In genomic region chr2:137048455-137048854, GRCh38 we compare ENCODE assay signal across 1 cellular context.
TF ChIP-seq lines count a peak whose summit lies in the region.

No MANE protein-coding gene starts in this region.

TF ChIP-seq in HepG2, 621 proteins besides CTCF, POLR2A, EP300 and RAD21 (continued from another document and continues in another):
- TF ChIP-seq, protein P1, sequence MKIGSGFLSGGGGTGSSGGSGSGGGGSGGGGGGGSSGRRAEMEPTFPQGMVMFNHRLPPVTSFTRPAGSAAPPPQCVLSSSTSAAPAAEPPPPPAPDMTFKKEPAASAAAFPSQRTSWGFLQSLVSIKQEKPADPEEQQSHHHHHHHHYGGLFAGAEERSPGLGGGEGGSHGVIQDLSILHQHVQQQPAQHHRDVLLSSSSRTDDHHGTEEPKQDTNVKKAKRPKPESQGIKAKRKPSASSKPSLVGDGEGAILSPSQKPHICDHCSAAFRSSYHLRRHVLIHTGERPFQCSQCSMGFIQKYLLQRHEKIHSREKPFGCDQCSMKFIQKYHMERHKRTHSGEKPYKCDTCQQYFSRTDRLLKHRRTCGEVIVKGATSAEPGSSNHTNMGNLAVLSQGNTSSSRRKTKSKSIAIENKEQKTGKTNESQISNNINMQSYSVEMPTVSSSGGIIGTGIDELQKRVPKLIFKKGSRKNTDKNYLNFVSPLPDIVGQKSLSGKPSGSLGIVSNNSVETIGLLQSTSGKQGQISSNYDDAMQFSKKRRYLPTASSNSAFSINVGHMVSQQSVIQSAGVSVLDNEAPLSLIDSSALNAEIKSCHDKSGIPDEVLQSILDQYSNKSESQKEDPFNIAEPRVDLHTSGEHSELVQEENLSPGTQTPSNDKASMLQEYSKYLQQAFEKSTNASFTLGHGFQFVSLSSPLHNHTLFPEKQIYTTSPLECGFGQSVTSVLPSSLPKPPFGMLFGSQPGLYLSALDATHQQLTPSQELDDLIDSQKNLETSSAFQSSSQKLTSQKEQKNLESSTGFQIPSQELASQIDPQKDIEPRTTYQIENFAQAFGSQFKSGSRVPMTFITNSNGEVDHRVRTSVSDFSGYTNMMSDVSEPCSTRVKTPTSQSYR (CRISPR knock-in tag; IDR thresholded peaks at IDR 0.05; ENCODE audit: borderline replicate concordance) = no peak
- TF ChIP-seq NR2F1 (CRISPR knock-in tag; IDR thresholded peaks at IDR 0.05) = peak in 1 of 2 experiments; percentile 92; a peak in 2 of 4 replicates
- TF ChIP-seq RNF2 (conservative IDR thresholded peaks at IDR 0.05; ENCODE audit: low read depth) = no peak
- TF ChIP-seq, protein P2, sequence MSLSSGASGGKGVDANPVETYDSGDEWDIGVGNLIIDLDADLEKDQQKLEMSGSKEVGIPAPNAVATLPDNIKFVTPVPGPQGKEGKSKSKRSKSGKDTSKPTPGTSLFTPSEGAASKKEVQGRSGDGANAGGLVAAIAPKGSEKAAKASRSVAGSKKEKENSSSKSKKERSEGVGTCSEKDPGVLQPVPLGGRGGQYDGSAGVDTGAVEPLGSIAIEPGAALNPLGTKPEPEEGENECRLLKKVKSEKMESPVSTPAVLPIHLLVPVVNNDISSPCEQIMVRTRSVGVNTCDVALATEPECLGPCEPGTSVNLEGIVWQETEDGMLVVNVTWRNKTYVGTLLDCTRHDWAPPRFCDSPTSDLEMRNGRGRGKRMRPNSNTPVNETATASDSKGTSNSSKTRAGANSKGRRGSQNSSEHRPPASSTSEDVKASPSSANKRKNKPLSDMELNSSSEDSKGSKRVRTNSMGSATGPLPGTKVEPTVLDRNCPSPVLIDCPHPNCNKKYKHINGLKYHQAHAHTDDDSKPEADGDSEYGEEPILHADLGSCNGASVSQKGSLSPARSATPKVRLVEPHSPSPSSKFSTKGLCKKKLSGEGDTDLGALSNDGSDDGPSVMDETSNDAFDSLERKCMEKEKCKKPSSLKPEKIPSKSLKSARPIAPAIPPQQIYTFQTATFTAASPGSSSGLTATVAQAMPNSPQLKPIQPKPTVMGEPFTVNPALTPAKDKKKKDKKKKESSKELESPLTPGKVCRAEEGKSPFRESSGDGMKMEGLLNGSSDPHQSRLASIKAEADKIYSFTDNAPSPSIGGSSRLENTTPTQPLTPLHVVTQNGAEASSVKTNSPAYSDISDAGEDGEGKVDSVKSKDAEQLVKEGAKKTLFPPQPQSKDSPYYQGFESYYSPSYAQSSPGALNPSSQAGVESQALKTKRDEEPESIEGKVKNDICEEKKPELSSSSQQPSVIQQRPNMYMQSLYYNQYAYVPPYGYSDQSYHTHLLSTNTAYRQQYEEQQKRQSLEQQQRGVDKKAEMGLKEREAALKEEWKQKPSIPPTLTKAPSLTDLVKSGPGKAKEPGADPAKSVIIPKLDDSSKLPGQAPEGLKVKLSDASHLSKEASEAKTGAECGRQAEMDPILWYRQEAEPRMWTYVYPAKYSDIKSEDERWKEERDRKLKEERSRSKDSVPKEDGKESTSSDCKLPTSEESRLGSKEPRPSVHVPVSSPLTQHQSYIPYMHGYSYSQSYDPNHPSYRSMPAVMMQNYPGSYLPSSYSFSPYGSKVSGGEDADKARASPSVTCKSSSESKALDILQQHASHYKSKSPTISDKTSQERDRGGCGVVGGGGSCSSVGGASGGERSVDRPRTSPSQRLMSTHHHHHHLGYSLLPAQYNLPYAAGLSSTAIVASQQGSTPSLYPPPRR (CRISPR knock-in tag; IDR thresholded peaks at IDR 0.05; ENCODE audit: borderline replicate concordance) = peak; percentile 48; the same call in 1 of the 2 replicates
- TF ChIP-seq ZNF101 (CRISPR knock-in tag; IDR thresholded peaks at IDR 0.05; ENCODE audit: borderline replicate concordance, low read depth) = no peak
- TF ChIP-seq ZNF670 (CRISPR knock-in tag; IDR thresholded peaks at IDR 0.05; ENCODE audit: borderline replicate concordance) = peak; percentile 58; the same call in 1 of the 2 replicates
- TF ChIP-seq, protein P3, sequence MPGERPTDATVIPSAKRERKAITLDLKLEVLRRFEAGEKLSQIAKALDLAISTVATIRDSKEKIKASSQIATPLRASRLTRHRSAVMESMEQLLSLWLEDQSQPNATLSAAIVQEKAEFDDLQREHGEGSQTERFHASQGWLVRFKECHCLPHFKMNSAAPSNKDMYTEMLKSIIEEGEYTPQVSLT (CRISPR knock-in tag; IDR thresholded peaks at IDR 0.05; ENCODE audit: borderline replicate concordance, low read depth) = no peak
- 0 out of 2 replicates have a peak, but pooled peaks have one; percentile 47 for TF ChIP-seq HDAC1 (CRISPR knock-in tag; IDR thresholded peaks at IDR 0.05)
- TF ChIP-seq CEBPG (CRISPR knock-in tag; IDR thresholded peaks at IDR 0.05) = peak; percentile 72; the same call in 1 of the 2 replicates
- peak; percentile 66; the same call in 1 of the 2 replicates for TF ChIP-seq HMG20A (CRISPR knock-in tag; IDR thresholded peaks at IDR 0.05; ENCODE audit: borderline replicate concordance)
- no peak for TF ChIP-seq ZNF75D (CRISPR knock-in tag; IDR thresholded peaks at IDR 0.05; ENCODE audit: borderline replicate concordance)
- TF ChIP-seq RBM39 (IDR thresholded peaks at IDR 0.05; ENCODE audit: low read depth, low read length, poor library complexity, severe bottlenecking) = no peak
- no peak for TF ChIP-seq ZNF619 (CRISPR knock-in tag; IDR thresholded peaks at IDR 0.05)
- no peak for TF ChIP-seq ZNF605 (CRISPR knock-in tag; IDR thresholded peaks at IDR 0.05)
- TF ChIP-seq RFXAP (CRISPR knock-in tag; IDR thresholded peaks at IDR 0.05; ENCODE audit: borderline replicate concordance) = no peak
- no peak for TF ChIP-seq GLI4 (CRISPR knock-in tag; IDR thresholded peaks at IDR 0.05; ENCODE audit: borderline replicate concordance)
- no peak for TF ChIP-seq ATM (IDR thresholded peaks at IDR 0.05; ENCODE audit: borderline replicate concordance)
- TF ChIP-seq SALL1 (CRISPR knock-in tag; IDR thresholded peaks at IDR 0.05) = peak; percentile 41; the same call in 1 of the 2 replicates
- TF ChIP-seq HMGA1 (CRISPR knock-in tag; conservative IDR thresholded peaks at IDR 0.05) = no peak
- 0 out of 2 replicates have a peak, but pooled peaks have one; percentile 43 for TF ChIP-seq ZNF503 (CRISPR knock-in tag; IDR thresholded peaks at IDR 0.05)
- TF ChIP-seq NCOR1 (IDR thresholded peaks at IDR 0.05; ENCODE audit: borderline replicate concordance, low read length) = peak; percentile 60; the same call in 1 of the 2 replicates
- no peak for TF ChIP-seq ZNF34 (CRISPR knock-in tag; IDR thresholded peaks at IDR 0.05; ENCODE audit: borderline replicate concordance)
- TF ChIP-seq JUND (CRISPR knock-in tag; IDR thresholded peaks at IDR 0.05) = no peak
- no peak for TF ChIP-seq ZNF549 (CRISPR knock-in tag; IDR thresholded peaks at IDR 0.05)
- TF ChIP-seq GTF2F1 (IDR thresholded peaks at IDR 0.05; ENCODE audit: low read length) = no peak
- TF ChIP-seq ZNF296 (CRISPR knock-in tag; conservative IDR thresholded peaks at IDR 0.05) = no peak
- TF ChIP-seq SOX6 (IDR thresholded peaks at IDR 0.05) = no peak
- peak; percentile 78 for TF ChIP-seq SOX6 (CRISPR knock-in tag; IDR thresholded peaks at IDR 0.05)
- peak; percentile 44; the same call in 1 of the 2 replicates for TF ChIP-seq NCOA2 (CRISPR knock-in tag; IDR thresholded peaks at IDR 0.05)
- no peak for TF ChIP-seq CC2D1A (CRISPR knock-in tag; IDR thresholded peaks at IDR 0.05)
- TF ChIP-seq FOXA1 (IDR thresholded peaks at IDR 0.05) = no peak
- peak; percentile 21; the same call in 1 of the 2 replicates for TF ChIP-seq FOXA1 (CRISPR knock-in tag; IDR thresholded peaks at IDR 0.05)
- peak; percentile 62; the same call in 1 of the 2 replicates for TF ChIP-seq MIXL1 (CRISPR knock-in tag; IDR thresholded peaks at IDR 0.05)
- no peak for TF ChIP-seq ZNF530 (CRISPR knock-in tag; IDR thresholded peaks at IDR 0.05; ENCODE audit: low read depth)
- TF ChIP-seq ZNF547 (CRISPR knock-in tag; IDR thresholded peaks at IDR 0.05) = no peak
- peak; percentile 83 for TF ChIP-seq ARID5B (CRISPR knock-in tag; IDR thresholded peaks at IDR 0.05)
- TF ChIP-seq, protein P4, sequence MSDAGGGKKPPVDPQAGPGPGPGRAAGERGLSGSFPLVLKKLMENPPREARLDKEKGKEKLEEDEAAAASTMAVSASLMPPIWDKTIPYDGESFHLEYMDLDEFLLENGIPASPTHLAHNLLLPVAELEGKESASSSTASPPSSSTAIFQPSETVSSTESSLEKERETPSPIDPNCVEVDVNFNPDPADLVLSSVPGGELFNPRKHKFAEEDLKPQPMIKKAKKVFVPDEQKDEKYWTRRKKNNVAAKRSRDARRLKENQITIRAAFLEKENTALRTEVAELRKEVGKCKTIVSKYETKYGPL (CRISPR knock-in tag; IDR thresholded peaks at IDR 0.05) = no peak
- no peak for TF ChIP-seq ZNF572 (CRISPR knock-in tag; IDR thresholded peaks at IDR 0.05)
- no peak for TF ChIP-seq ZNF772 (CRISPR knock-in tag; IDR thresholded peaks at IDR 0.05)
- TF ChIP-seq, protein P5, sequence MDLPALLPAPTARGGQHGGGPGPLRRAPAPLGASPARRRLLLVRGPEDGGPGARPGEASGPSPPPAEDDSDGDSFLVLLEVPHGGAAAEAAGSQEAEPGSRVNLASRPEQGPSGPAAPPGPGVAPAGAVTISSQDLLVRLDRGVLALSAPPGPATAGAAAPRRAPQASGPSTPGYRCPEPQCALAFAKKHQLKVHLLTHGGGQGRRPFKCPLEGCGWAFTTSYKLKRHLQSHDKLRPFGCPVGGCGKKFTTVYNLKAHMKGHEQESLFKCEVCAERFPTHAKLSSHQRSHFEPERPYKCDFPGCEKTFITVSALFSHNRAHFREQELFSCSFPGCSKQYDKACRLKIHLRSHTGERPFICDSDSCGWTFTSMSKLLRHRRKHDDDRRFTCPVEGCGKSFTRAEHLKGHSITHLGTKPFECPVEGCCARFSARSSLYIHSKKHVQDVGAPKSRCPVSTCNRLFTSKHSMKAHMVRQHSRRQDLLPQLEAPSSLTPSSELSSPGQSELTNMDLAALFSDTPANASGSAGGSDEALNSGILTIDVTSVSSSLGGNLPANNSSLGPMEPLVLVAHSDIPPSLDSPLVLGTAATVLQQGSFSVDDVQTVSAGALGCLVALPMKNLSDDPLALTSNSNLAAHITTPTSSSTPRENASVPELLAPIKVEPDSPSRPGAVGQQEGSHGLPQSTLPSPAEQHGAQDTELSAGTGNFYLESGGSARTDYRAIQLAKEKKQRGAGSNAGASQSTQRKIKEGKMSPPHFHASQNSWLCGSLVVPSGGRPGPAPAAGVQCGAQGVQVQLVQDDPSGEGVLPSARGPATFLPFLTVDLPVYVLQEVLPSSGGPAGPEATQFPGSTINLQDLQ (CRISPR knock-in tag; IDR thresholded peaks at IDR 0.05) = no peak
- peak; percentile 83; the same call in 1 of the 2 replicates for TF ChIP-seq FOXJ3 (CRISPR knock-in tag; IDR thresholded peaks at IDR 0.05; ENCODE audit: borderline replicate concordance)
- no peak for TF ChIP-seq KDM6A (CRISPR knock-in tag; IDR thresholded peaks at IDR 0.05; ENCODE audit: low read depth)
- peak; percentile 61 for TF ChIP-seq TBL1XR1 (IDR thresholded peaks at IDR 0.05; ENCODE audit: borderline replicate concordance, low read length, partially characterized antibody)
- TF ChIP-seq SOX13 (IDR thresholded peaks at IDR 0.05) = no peak
- peak in 1 of 2 experiments; percentile 79; a peak in 2 of 4 replicates for TF ChIP-seq SOX13 (CRISPR knock-in tag; conservative IDR thresholded peaks at IDR 0.05 in 1 of 2, IDR thresholded peaks at IDR 0.05 in 1 of 2)
- TF ChIP-seq HNF4G (IDR thresholded peaks at IDR 0.05; ENCODE audit: borderline replicate concordance, low read depth, low read length) = 0 out of 2 replicates have a peak, but pooled peaks have one; percentile 13
- no peak for TF ChIP-seq HNF4G (CRISPR knock-in tag; IDR thresholded peaks at IDR 0.05; ENCODE audit: borderline replicate concordance, low read depth)
- TF ChIP-seq ZFY (CRISPR knock-in tag; IDR thresholded peaks at IDR 0.05) = no peak
- no peak for TF ChIP-seq FOXK1 (CRISPR knock-in tag; IDR thresholded peaks at IDR 0.05; ENCODE audit: borderline replicate concordance, low read depth)
- no peak for TF ChIP-seq CREB1 (IDR thresholded peaks at IDR 0.05)
- 0 out of 2 replicates have a peak, but pooled peaks have one; percentile 36 for TF ChIP-seq CREB1 (CRISPR knock-in tag; IDR thresholded peaks at IDR 0.05)
- TF ChIP-seq, protein P6, sequence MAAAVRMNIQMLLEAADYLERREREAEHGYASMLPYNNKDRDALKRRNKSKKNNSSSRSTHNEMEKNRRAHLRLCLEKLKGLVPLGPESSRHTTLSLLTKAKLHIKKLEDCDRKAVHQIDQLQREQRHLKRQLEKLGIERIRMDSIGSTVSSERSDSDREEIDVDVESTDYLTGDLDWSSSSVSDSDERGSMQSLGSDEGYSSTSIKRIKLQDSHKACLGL (CRISPR knock-in tag; IDR thresholded peaks at IDR 0.05) = no peak
